ENCODE assay signal across 15 cellular contexts in the genomic region with DNA sequence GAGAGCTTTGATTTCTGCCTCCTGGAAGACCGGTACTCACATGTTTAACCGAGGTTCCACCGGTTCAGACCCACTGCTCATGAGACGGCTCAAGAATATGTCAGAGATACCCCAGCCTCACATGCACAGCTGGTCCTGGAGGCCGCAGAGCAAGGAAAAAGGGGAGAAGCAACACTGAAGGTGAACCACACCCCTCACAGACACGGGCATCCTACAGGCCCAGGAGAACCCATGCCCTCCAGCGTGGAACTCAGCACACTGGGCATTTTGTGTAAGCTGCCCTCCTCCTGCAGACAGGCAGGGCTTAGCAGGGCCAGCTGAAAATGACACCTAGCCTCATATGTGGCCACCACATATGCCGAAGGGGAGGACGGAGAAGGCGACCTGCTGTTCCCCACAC. TPM values are rescaled to one million over a fixed set of nuclear protein-coding genes. Genes with fewer than 3 reads are reported as not detected.
A peak's percentile ranks its signal among the peaks of the same experiment; 100 is the strongest.
DNase-seq lines count a peak whose midpoint lies in the region; ATAC-seq and TF ChIP-seq lines count a peak whose summit lies in the region.
"Had no signal": no experiment of that assay in that cellular context is flagged by ENCODE, and none has a peak within 500 bp of the region (broad histone marks: within the 10 kb centered on the region; RNA-seq: fewer than 3 reads in every experiment).

No MANE protein-coding gene starts in this region.

- DNase-seq in activated CD8-positive, alpha-beta memory T cell treated with anti-CD3 and anti-CD28 coated beads, Interleukin-2, amount 10 ng/mL, durations not matched to agents 7 days and 5 days = no peak
- no peak for DNase-seq in activated CD8-positive, alpha-beta memory T cell treated with anti-CD3 and anti-CD28 coated beads, Interleukin-2, amount 50 U/mL, for 48 hours
- no peak for DNase-seq in WTC11 (ENCODE audit: low spot score)
- no peak for DNase-seq in effector memory CD8-positive, alpha-beta T cell
- no peak for DNase-seq in stimulated activated effector memory CD8-positive, alpha-beta T cell treated with anti-CD3 and anti-CD28 coated beads, Interleukin-12 subunit alpha, Interleukin-12 subunit beta, amount 100 ng/mL, for 72 hours (ENCODE audit: low spot score in 2 of 2)
- DNase-seq in dedifferentiated amniotic fluid mesenchymal stem cell (ENCODE audit: extremely low spot score) = no peak
- no peak for DNase-seq in EL
- DNase-seq: cortex of kidney, HCEC 1CT, left cardiac atrium, NCI-H1694 treated with DMSO at 0.1 percent for 48 hours, NCI-H345, trophoblast cell had no signal

- no peak overlapping the region for H3K4me3 Mint-ChIP-seq in activated CD8-positive, alpha-beta memory T cell treated with anti-CD3 and anti-CD28 coated beads, Interleukin-2, amount 10 ng/mL, durations not matched to agents 7 days and 5 days
- H3K4me3 Mint-ChIP-seq in WTC11 = no peak overlapping the region
- H3K4me3 Mint-ChIP-seq in effector memory CD8-positive, alpha-beta T cell = peak overlapping the region; percentile 9 to 34
- H3K4me3 Mint-ChIP-seq in stimulated activated effector memory CD8-positive, alpha-beta T cell treated with anti-CD3 and anti-CD28 coated beads, Interleukin-12 subunit alpha, Interleukin-12 subunit beta, amount 100 ng/mL, for 72 hours = peak overlapping the region; percentile 2
- H3K4me3 Mint-ChIP-seq: neural progenitor cell had no signal

- H3K9me3 Mint-ChIP-seq in activated CD8-positive, alpha-beta memory T cell treated with anti-CD3 and anti-CD28 coated beads, Interleukin-2, amount 10 ng/mL, durations not matched to agents 7 days and 5 days (ENCODE audit: low read depth) = no peaks in the 10 kb centered on the region
- H3K9me3 Mint-ChIP-seq in WTC11 = no peaks in the 10 kb centered on the region
- H3K9me3 Mint-ChIP-seq in effector memory CD8-positive, alpha-beta T cell = no peaks in the 10 kb centered on the region
- no peaks in the 10 kb centered on the region for H3K9me3 Mint-ChIP-seq in stimulated activated effector memory CD8-positive, alpha-beta T cell treated with anti-CD3 and anti-CD28 coated beads, Interleukin-12 subunit alpha, Interleukin-12 subunit beta, amount 100 ng/mL, for 72 hours
- H3K9me3 Mint-ChIP-seq: neural progenitor cell had no signal

- H3K27ac Mint-ChIP-seq in activated CD8-positive, alpha-beta memory T cell treated with anti-CD3 and anti-CD28 coated beads, Interleukin-2, amount 10 ng/mL, durations not matched to agents 7 days and 5 days = peak overlapping the region; percentile 52
- peak overlapping the region; percentile 75 for H3K27ac Mint-ChIP-seq in WTC11
- peak overlapping the region; percentile 76 to 92 for H3K27ac Mint-ChIP-seq in effector memory CD8-positive, alpha-beta T cell
- no peak overlapping the region for H3K27ac Mint-ChIP-seq in stimulated activated effector memory CD8-positive, alpha-beta T cell treated with anti-CD3 and anti-CD28 coated beads, Interleukin-12 subunit alpha, Interleukin-12 subunit beta, amount 100 ng/mL, for 72 hours

- no peak for ATAC-seq in activated CD8-positive, alpha-beta memory T cell treated with anti-CD3 and anti-CD28 coated beads, Interleukin-2, amount 10 ng/mL, durations not matched to agents 7 days and 5 days
- ATAC-seq in WTC11 (no peak), HG02938 (IDR thresholded peaks at IDR 0.05; ENCODE audit: unreplicated experiment) (no peak)
- ATAC-seq in effector memory CD8-positive, alpha-beta T cell (replicated peaks) = no peak
- ATAC-seq in stimulated activated effector memory CD8-positive, alpha-beta T cell treated with anti-CD3 and anti-CD28 coated beads, Interleukin-12 subunit alpha, Interleukin-12 subunit beta, amount 100 ng/mL, for 72 hours = no peak

- no peaks in the 10 kb centered on the region for H3K27me3 Mint-ChIP-seq in activated CD8-positive, alpha-beta memory T cell treated with anti-CD3 and anti-CD28 coated beads, Interleukin-2, amount 10 ng/mL, durations not matched to agents 7 days and 5 days
- no peaks in the 10 kb centered on the region for H3K27me3 Mint-ChIP-seq in WTC11 (ENCODE audit: low read depth)
- H3K27me3 Mint-ChIP-seq in effector memory CD8-positive, alpha-beta T cell = no peaks in the 10 kb centered on the region

- peaks cover 71% of the 10 kb centered on the region for H3K36me3 Mint-ChIP-seq in activated CD8-positive, alpha-beta memory T cell treated with anti-CD3 and anti-CD28 coated beads, Interleukin-2, amount 10 ng/mL, durations not matched to agents 7 days and 5 days
- peaks cover 13% of the 10 kb centered on the region; the same call in 1 of the 2 replicates for H3K36me3 Mint-ChIP-seq in WTC11
- H3K36me3 Mint-ChIP-seq in effector memory CD8-positive, alpha-beta T cell (ENCODE audit: insufficient read depth) = peaks cover 32% of the 10 kb centered on the region
- H3K36me3 Mint-ChIP-seq in stimulated activated effector memory CD8-positive, alpha-beta T cell treated with anti-CD3 and anti-CD28 coated beads, Interleukin-12 subunit alpha, Interleukin-12 subunit beta, amount 100 ng/mL, for 72 hours = peaks cover 90% of the 10 kb centered on the region

- CTCF ChIA-PET in activated CD8-positive, alpha-beta memory T cell treated with anti-CD3 and anti-CD28 coated beads, Interleukin-2, amount 10 ng/mL, durations not matched to agents 7 days and 5 days (lab: Charles Lee) = interaction anchor here (0.8 to 1.4 kb wide), 3 partner anchors 31 to 89 kb away, joined by 3 to 6 read pairs (median 3); no protein-coding TSS in a partner anchor
- CTCF ChIA-PET in WTC11 (lab: Charles Lee) = interaction anchor here (1.2 to 3.6 kb wide), 3 partner anchors 31 to 89 kb away, joined by 3 to 14 read pairs (median 11); no protein-coding TSS in a partner anchor

- TF ChIP-seq CTCF in WTC11 (IDR thresholded peaks at IDR 0.05) = no peak

- H3K4me1 Mint-ChIP-seq in activated CD8-positive, alpha-beta memory T cell treated with anti-CD3 and anti-CD28 coated beads, Interleukin-2, amount 10 ng/mL, durations not matched to agents 7 days and 5 days = peaks cover 96% of the 10 kb centered on the region
- H3K4me1 Mint-ChIP-seq in WTC11 = peaks cover 69% of the 10 kb centered on the region
- H3K4me1 Mint-ChIP-seq in effector memory CD8-positive, alpha-beta T cell (ENCODE audit: low read depth in 2 of 2) = peaks cover 89% of the 10 kb centered on the region in 2 donors
- H3K4me1 Mint-ChIP-seq in stimulated activated effector memory CD8-positive, alpha-beta T cell treated with anti-CD3 and anti-CD28 coated beads, Interleukin-12 subunit alpha, Interleukin-12 subunit beta, amount 100 ng/mL, for 72 hours = peaks cover 99% of the 10 kb centered on the region

- POLR2A ChIA-PET in WTC11 (lab: Charles Lee) = no interaction called here

TF ChIP-seq in WTC11, 78 proteins besides CTCF, POLR2A, EP300 and RAD21:
- no peak for TF ChIP-seq OVOL2 (CRISPR knock-in tag; IDR thresholded peaks at IDR 0.05; ENCODE audit: borderline replicate concordance)
- TF ChIP-seq ATF1 (CRISPR knock-in tag; IDR thresholded peaks at IDR 0.05) = no peak
- TF ChIP-seq, protein P1, sequence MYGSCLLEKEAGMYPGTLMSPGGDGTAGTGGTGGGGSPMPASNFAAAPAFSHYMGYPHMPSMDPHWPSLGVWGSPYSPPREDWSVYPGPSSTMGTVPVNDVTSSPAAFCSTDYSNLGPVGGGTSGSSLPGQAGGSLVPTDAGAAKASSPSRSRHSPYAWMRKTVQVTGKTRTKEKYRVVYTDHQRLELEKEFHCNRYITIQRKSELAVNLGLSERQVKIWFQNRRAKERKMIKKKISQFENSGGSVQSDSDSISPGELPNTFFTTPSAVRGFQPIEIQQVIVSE (CRISPR knock-in tag; IDR thresholded peaks at IDR 0.05; ENCODE audit: borderline replicate concordance) = no peak
- TF ChIP-seq, protein P2, sequence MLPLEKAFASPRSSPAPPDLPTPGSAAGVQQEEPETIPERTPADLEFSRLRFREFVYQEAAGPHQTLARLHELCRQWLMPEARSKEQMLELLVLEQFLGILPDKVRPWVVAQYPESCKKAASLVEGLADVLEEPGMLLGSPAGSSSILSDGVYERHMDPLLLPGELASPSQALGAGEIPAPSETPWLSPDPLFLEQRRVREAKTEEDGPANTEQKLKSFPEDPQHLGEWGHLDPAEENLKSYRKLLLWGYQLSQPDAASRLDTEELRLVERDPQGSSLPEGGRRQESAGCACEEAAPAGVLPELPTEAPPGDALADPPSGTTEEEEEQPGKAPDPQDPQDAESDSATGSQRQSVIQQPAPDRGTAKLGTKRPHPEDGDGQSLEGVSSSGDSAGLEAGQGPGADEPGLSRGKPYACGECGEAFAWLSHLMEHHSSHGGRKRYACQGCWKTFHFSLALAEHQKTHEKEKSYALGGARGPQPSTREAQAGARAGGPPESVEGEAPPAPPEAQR (CRISPR knock-in tag; IDR thresholded peaks at IDR 0.05) = no peak
- TF ChIP-seq RELA (CRISPR knock-in tag; IDR thresholded peaks at IDR 0.05; ENCODE audit: borderline replicate concordance) = no peak
- no peak for TF ChIP-seq KAT7 (CRISPR knock-in tag; IDR thresholded peaks at IDR 0.05; ENCODE audit: borderline replicate concordance)
- TF ChIP-seq FOXK1 (CRISPR knock-in tag; IDR thresholded peaks at IDR 0.05) = no peak
- TF ChIP-seq ERG (CRISPR knock-in tag; IDR thresholded peaks at IDR 0.05) = no peak
- no peak for TF ChIP-seq ZNF232 (CRISPR knock-in tag; IDR thresholded peaks at IDR 0.05)
- no peak for TF ChIP-seq EMX1 (CRISPR knock-in tag; IDR thresholded peaks at IDR 0.05)
- TF ChIP-seq MXD4 (CRISPR knock-in tag; IDR thresholded peaks at IDR 0.05; ENCODE audit: borderline replicate concordance) = no peak

RNA-seq across cellular contexts. Expression of gene SEMA4D, which starts 37.4 kb away (rescaled TPM):
- 100 to 1,000 TPM; 408 to 525 TPM for total RNA-seq in activated CD8-positive, alpha-beta memory T cell treated with anti-CD3 and anti-CD28 coated beads, Interleukin-2, amount 10 ng/mL, durations not matched to agents 7 days and 5 days
- total RNA-seq in WTC11 (2021) = 60.5 to 67.8 TPM (median 65.2 TPM) in 3 replicates

Comparison
In these comparisons a context has a peak if more than half of its experiments do, and no peak if none do; other contexts are left out.
1. H3K4me3 Mint-ChIP-seq: peak in effector memory CD8-positive, alpha-beta T cell (2 of 2) and stimulated activated effector memory CD8-positive, alpha-beta T cell treated with anti-CD3 and anti-CD28 coated beads, Interleukin-12 subunit alpha, Interleukin-12 subunit beta, amount 100 ng/mL, for 72 hours (single experiment); none in activated CD8-positive, alpha-beta memory T cell treated with anti-CD3 and anti-CD28 coated beads, Interleukin-2, amount 10 ng/mL, durations not matched to agents 7 days and 5 days (single experiment) and WTC11 (single experiment).